ENCODE assay signal across 9 cellular contexts in the genomic region with DNA sequence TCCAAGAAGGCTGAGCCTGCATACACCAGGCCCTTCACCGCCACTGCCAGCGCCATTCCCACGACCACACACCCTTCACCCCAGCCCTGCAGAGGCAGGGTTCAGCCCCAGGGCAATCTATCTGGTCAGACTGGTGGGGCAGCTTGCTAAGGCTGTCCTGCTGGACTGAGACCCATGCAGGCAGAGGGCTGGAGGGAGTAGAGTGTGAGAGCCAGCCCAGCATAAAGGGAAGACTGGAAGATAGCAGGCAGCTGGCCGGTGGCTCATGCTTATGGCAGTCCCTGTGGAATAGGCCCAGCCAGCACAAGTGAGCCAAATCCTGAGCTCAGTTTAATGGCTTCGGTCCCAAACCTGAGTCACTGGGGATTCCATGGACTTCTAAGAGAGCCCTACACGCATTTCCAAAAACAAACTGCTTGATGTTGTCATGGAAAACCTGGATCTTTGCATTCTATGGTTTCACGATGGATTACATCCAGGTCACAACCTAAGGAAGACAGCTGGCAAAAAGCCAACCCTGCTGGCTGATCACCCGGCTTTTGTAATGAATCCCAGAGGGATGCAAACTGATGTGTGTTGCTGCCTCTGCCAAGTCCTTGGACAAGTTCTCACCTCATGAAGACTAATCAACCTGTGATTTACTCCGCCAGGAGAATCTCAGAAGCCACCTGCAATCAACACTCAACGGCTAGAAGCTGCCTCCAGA.
DNase-seq lines count a peak whose midpoint lies in the region; ATAC-seq, FAIRE-seq and TF ChIP-seq lines count a peak whose summit lies in the region.
"Had no signal": no experiment of that assay in that cellular context is flagged by ENCODE, and none has a peak within 500 bp of the region (broad histone marks: within the 10 kb centered on the region; RNA-seq: fewer than 3 reads in every experiment).

No MANE protein-coding gene starts in this region.

- H3K27ac Mint-ChIP-seq in activated T-helper 2 cell treated with anti-CD3 and anti-CD28 coated beads, Interferon-gamma antibody, Interleukin-2, Interleukin-4, amounts not matched to agents 10 μg/mL and 5 μg/mL and 100 μg/mL, durations not matched to agents 14 hours and 24 hours and 36 hours: no peak overlapping the region

- no peak overlapping the region for H3K4me3 Mint-ChIP-seq in activated T-helper 2 cell treated with anti-CD3 and anti-CD28 coated beads, Interferon-gamma antibody, Interleukin-2, Interleukin-4, amounts not matched to agents 10 μg/mL and 5 μg/mL and 100 μg/mL, durations not matched to agents 14 hours and 24 hours and 36 hours (ENCODE audit: low read depth)

- peaks cover 5% of the 10 kb centered on the region for H3K4me1 Mint-ChIP-seq in activated T-helper 2 cell treated with anti-CD3 and anti-CD28 coated beads, Interferon-gamma antibody, Interleukin-2, Interleukin-4, amounts not matched to agents 10 μg/mL and 5 μg/mL and 100 μg/mL, durations not matched to agents 14 hours and 24 hours and 36 hours (ENCODE audit: low read depth)

- H3K9me3 ChIP-seq in Peyer's patch: no peaks in the 10 kb centered on the region
- H3K9me3 ChIP-seq: neutrophil had no signal

- intact Hi-C loops in activated T-helper 2 cell treated with anti-CD3 and anti-CD28 coated beads, Interferon-gamma antibody, Interleukin-2, Interleukin-4, amounts not matched to agents 10 μg/mL and 5 μg/mL and 100 μg/mL, durations not matched to agents 14 hours and 24 hours and 36 hours (cut with micrococcal nuclease): no loop called here

- ATAC-seq in omental fat pad (ENCODE audit: low FRiP score): peak; percentile 89
- ATAC-seq in GM21390 (IDR thresholded peaks at IDR 0.05; ENCODE audit: unreplicated experiment): no peak

- no peaks in the 10 kb centered on the region for H3K36me3 Mint-ChIP-seq in activated T-helper 2 cell treated with anti-CD3 and anti-CD28 coated beads, Interferon-gamma antibody, Interleukin-2, Interleukin-4, amounts not matched to agents 10 μg/mL and 5 μg/mL and 100 μg/mL, durations not matched to agents 14 hours and 24 hours and 36 hours (ENCODE audit: low read depth)

- H3K27me3 Mint-ChIP-seq in activated T-helper 2 cell treated with anti-CD3 and anti-CD28 coated beads, Interferon-gamma antibody, Interleukin-2, Interleukin-4, amounts not matched to agents 10 μg/mL and 5 μg/mL and 100 μg/mL, durations not matched to agents 14 hours and 24 hours and 36 hours (ENCODE audit: low read depth): peaks cover 64% of the 10 kb centered on the region

- no peak for TF ChIP-seq POLR2A in H54 (IDR thresholded peaks at IDR 0.05; ENCODE audit: low read depth, low read length)
- TF ChIP-seq POLR2A in Peyer's patch (IDR thresholded peaks at IDR 0.05): no peak

- H3K27ac ChIP-seq in Peyer's patch: peak overlapping the region in 3 of 4 donors; percentile 50 to 61 (median 57)
- H3K27ac ChIP-seq: neutrophil had no signal

- H3K36me3 ChIP-seq in Peyer's patch: no peaks in the 10 kb centered on the region
- H3K36me3 ChIP-seq: neutrophil had no signal

- peaks cover 0 to 17% (median 0%) of the 10 kb centered on the region in 4 donors for H3K4me1 ChIP-seq in Peyer's patch

- H3K4me3 ChIP-seq in Peyer's patch: no peak overlapping the region

- peak; percentile 70 for FAIRE-seq in H54 (lab: Jason Lieb, UNC)

- H3K9me3 Mint-ChIP-seq in activated T-helper 2 cell treated with anti-CD3 and anti-CD28 coated beads, Interferon-gamma antibody, Interleukin-2, Interleukin-4, amounts not matched to agents 10 μg/mL and 5 μg/mL and 100 μg/mL, durations not matched to agents 14 hours and 24 hours and 36 hours: no peaks in the 10 kb centered on the region

- no peaks in the 10 kb centered on the region for H3K27me3 ChIP-seq in Peyer's patch
- H3K27me3 ChIP-seq: neutrophil had no signal

- DNase-seq in H54 (ENCODE audit: insufficient read length, low spot score): peak; percentile 91
- DNase-seq in Peyer's patch: peak in 2 of 3 donors; percentile 24 to 78
- DNase-seq in fibroblast of the conjunctiva (ENCODE audit: low read depth): peak; percentile 95
- DNase-seq in omental fat pad (ENCODE audit: low spot score): peak; percentile 74
- no peak for DNase-seq in activated T-helper 2 cell treated with anti-CD3 and anti-CD28 coated beads, Interferon-gamma antibody, Interleukin-2, Interleukin-4, amounts not matched to agents 10 μg/mL and 5 μg/mL and 100 μg/mL, durations not matched to agents 14 hours and 24 hours and 36 hours (ENCODE audit: low spot score)
- no peak for DNase-seq in GDM1 (lab: John Stamatoyannopoulos, UW)
- DNase-seq in activated CD4-positive, alpha-beta T cell treated with anti-CD3 and anti-CD28 coated beads for 48 hours: no peak

- TF ChIP-seq CTCF in Peyer's patch (IDR thresholded peaks at IDR 0.05) (no peak), omental fat pad (IDR thresholded peaks at IDR 0.05) (no peak)

Comparison
In these comparisons a context has a peak if more than half of its experiments do, and no peak if none do; other contexts are left out.
1. DNase-seq: peak in H54 (single experiment), Peyer's patch (2 of 3), fibroblast of the conjunctiva (single experiment) and omental fat pad (single experiment); none in activated T-helper 2 cell treated with anti-CD3 and anti-CD28 coated beads, Interferon-gamma antibody, Interleukin-2, Interleukin-4, amounts not matched to agents 10 μg/mL and 5 μg/mL and 100 μg/mL, durations not matched to agents 14 hours and 24 hours and 36 hours (single experiment), GDM1 (single experiment) and activated CD4-positive, alpha-beta T cell treated with anti-CD3 and anti-CD28 coated beads for 48 hours (single experiment).